7 cellular contexts compared by ENCODE assay signal in genomic region chr1:205680073-205680851, GRCh38. TPM values are rescaled to one million over a fixed set of nuclear protein-coding genes. Genes with fewer than 3 reads are reported as not detected.
DNase-seq lines count a peak whose midpoint lies in the region; ATAC-seq, FAIRE-seq and TF ChIP-seq lines count a peak whose summit lies in the region.

TSS of gene SLC45A3 (minus strand) at chr1:205680509. CDS start at chr1:205664656, 15,853 bp downstream.

- dilution Hi-C loops in endothelial cell of umbilical vein (cut with MboI; ENCODE audit: extremely low pct_ligation_motif_present, low sequenced_read_pairs): no loop called here

- peaks cover 14% of the 10 kb centered on the region for H3K27me3 Mint-ChIP-seq in activated CD4-positive, alpha-beta memory T cell treated with anti-CD3 and anti-CD28 coated beads, Interleukin-2, amount 10 ng/mL, durations not matched to agents 7 days and 5 days

- H3K27ac ChIP-seq in endothelial cell of umbilical vein (ENCODE audit: insufficient read depth, low read depth, low read length) (peak within 1 kb of the TSS; percentile 95), stomach smooth muscle (ENCODE audit: low read length) (no peak within 1 kb of the TSS)

- DNase-seq in GM12864 (ENCODE audit: low read depth) (no peak), LoVo (ENCODE audit: low spot score) (peak; percentile 54), endothelial cell of umbilical vein (ENCODE audit: low read depth, low spot score) (no peak), myocyte (ENCODE audit: low read depth) (peak; percentile 37)
- DNase-seq in activated CD4-positive, alpha-beta memory T cell treated with anti-CD3 and anti-CD28 coated beads, Interleukin-2, amount 10 ng/mL, durations not matched to agents 7 days and 5 days: peak; percentile 32

- H3K36me3 ChIP-seq in endothelial cell of umbilical vein (ENCODE audit: control insufficient read depth in 2 of 2, extremely low read depth in 1 of 2, insufficient read depth in 2 of 2, low read length in 2 of 2) (no peaks in the 10 kb centered on the region), stomach smooth muscle (ENCODE audit: control insufficient read depth in 2 of 2, insufficient read depth in 2 of 2, low read length in 2 of 2) (no peaks in the 10 kb centered on the region)

- H3K4me3 Mint-ChIP-seq in activated CD4-positive, alpha-beta memory T cell treated with anti-CD3 and anti-CD28 coated beads, Interleukin-2, amount 10 ng/mL, durations not matched to agents 7 days and 5 days: peak within 1 kb of the TSS; percentile 74

- CTCF ChIA-PET in activated CD4-positive, alpha-beta memory T cell treated with anti-CD3 and anti-CD28 coated beads, Interleukin-2, amount 10 ng/mL, durations not matched to agents 7 days and 5 days (lab: Charles Lee): interaction anchor here (1.2 to 1.9 kb wide), 6 partner anchors 9 to 88 kb away, joined by 3 to 9 read pairs (median 6); no protein-coding TSS in a partner anchor
- CTCF ChIA-PET in endothelial cell of umbilical vein (lab: Charles Lee): interaction anchor here (1.1 to 7.3 kb wide), 4 partner anchors 11 to 31 kb away, joined by 4 to 90 read pairs (median 44); no protein-coding TSS in a partner anchor

- TF ChIP-seq CTCF in GM12864 (IDR thresholded peaks at IDR 0.05; ENCODE audit: low read depth, low read length, missing control alignments) (no peak), endothelial cell of umbilical vein (IDR thresholded peaks at IDR 0.05; ENCODE audit: extremely low read depth in 1 of 2, insufficient read depth in 1 of 2, low read depth in 1 of 2, low read length in 2 of 2) (no peak)

- peak within 1 kb of the TSS; percentile 91 for H3K4me2 ChIP-seq in endothelial cell of umbilical vein (ENCODE audit: insufficient read depth, low read length)

- H3K9ac ChIP-seq in endothelial cell of umbilical vein (replicated peaks; ENCODE audit: extremely low read depth, insufficient read depth, low read length) (peak within 1 kb of the TSS; percentile 91), stomach smooth muscle (ENCODE audit: low read length in 2 of 2) (peak within 1 kb of the TSS; percentile 47 to 63)

- peak within 1 kb of the TSS; percentile 82 for H2AFZ ChIP-seq in endothelial cell of umbilical vein (ENCODE audit: low read depth, low read length)

- ATAC-seq in HG03460 (IDR thresholded peaks at IDR 0.05; ENCODE audit: unreplicated experiment): no peak

- H3K4me3 ChIP-seq in GM12864 (ENCODE audit: low read depth, low read length): peak within 1 kb of the TSS; percentile 63
- H3K4me3 ChIP-seq in endothelial cell of umbilical vein (replicated peaks in 1 of 3; ENCODE audit: insufficient read depth in 1 of 3, low read depth in 1 of 3, low read length in 3 of 3): peak within 1 kb of the TSS; percentile 66 to 82 (median 72)
- peak within 1 kb of the TSS; percentile 60 to 75 for H3K4me3 ChIP-seq in stomach smooth muscle (ENCODE audit: low read length in 2 of 2)

- H3K36me3 Mint-ChIP-seq in activated CD4-positive, alpha-beta memory T cell treated with anti-CD3 and anti-CD28 coated beads, Interleukin-2, amount 10 ng/mL, durations not matched to agents 7 days and 5 days (ENCODE audit: low read depth): no peaks in the 10 kb centered on the region

- no peaks in the 10 kb centered on the region for H3K9me1 ChIP-seq in endothelial cell of umbilical vein (replicated peaks; ENCODE audit: control insufficient read depth, extremely low read depth, insufficient read depth, low read length)

- H3K27me3 ChIP-seq in endothelial cell of umbilical vein (ENCODE audit: control insufficient read depth in 2 of 2, insufficient read depth in 2 of 2, low read length in 2 of 2) (no peaks in the 10 kb centered on the region), stomach smooth muscle (ENCODE audit: control insufficient read depth in 1 of 2, insufficient read depth in 2 of 2, low read length in 2 of 2) (peaks cover 2 to 3% of the 10 kb centered on the region in 2 donors)

- POLR2A ChIA-PET in activated CD4-positive, alpha-beta memory T cell treated with anti-CD3 and anti-CD28 coated beads, Interleukin-2, amount 10 ng/mL, durations not matched to agents 7 days and 5 days (lab: Charles Lee): interaction anchor here (0.8 to 1.5 kb wide), 4 partner anchors 9 to 48 kb away, joined by 3 to 4 read pairs (median 3); no protein-coding TSS in a partner anchor
- POLR2A ChIA-PET in endothelial cell of umbilical vein (lab: Charles Lee): interaction anchor here (1.1 to 1.6 kb wide), 2 partner anchors 16 to 20 kb away, joined by 4 read pairs; no protein-coding TSS in a partner anchor

- no peaks in the 10 kb centered on the region for H3K9me3 ChIP-seq in endothelial cell of umbilical vein (replicated peaks; ENCODE audit: control insufficient read depth, insufficient read depth, low read length)
- H3K9me3 ChIP-seq in stomach smooth muscle (ENCODE audit: control insufficient read depth in 2 of 2, low read length in 2 of 2): no peaks in the 10 kb centered on the region

- no TSS peak for BruUV-seq in endothelial cell of umbilical vein (replicated peaks; lab: Mats Ljungman, UMichigan)

- peak; percentile 70 for FAIRE-seq in endothelial cell of umbilical vein (lab: Jason Lieb, UNC)

- H4K20me1 ChIP-seq in endothelial cell of umbilical vein (replicated peaks; ENCODE audit: control insufficient read depth, extremely low read depth, insufficient read depth, low read length): no peaks in the 10 kb centered on the region

- peaks cover 19% of the 10 kb centered on the region for H3K4me1 ChIP-seq in endothelial cell of umbilical vein (ENCODE audit: control insufficient read depth, extremely low read depth, insufficient read depth, low read length)
- H3K4me1 ChIP-seq in stomach smooth muscle (ENCODE audit: control insufficient read depth, insufficient read depth, low read length): peaks cover 14% of the 10 kb centered on the region

- no peaks in the 10 kb centered on the region for H3K9me3 Mint-ChIP-seq in activated CD4-positive, alpha-beta memory T cell treated with anti-CD3 and anti-CD28 coated beads, Interleukin-2, amount 10 ng/mL, durations not matched to agents 7 days and 5 days

- intact Hi-C loops in endothelial cell of umbilical vein (cut with micrococcal nuclease): no loop called here

- H3K27ac Mint-ChIP-seq in activated CD4-positive, alpha-beta memory T cell treated with anti-CD3 and anti-CD28 coated beads, Interleukin-2, amount 10 ng/mL, durations not matched to agents 7 days and 5 days: no peak within 1 kb of the TSS

- peaks cover 13% of the 10 kb centered on the region for H3K4me1 Mint-ChIP-seq in activated CD4-positive, alpha-beta memory T cell treated with anti-CD3 and anti-CD28 coated beads, Interleukin-2, amount 10 ng/mL, durations not matched to agents 7 days and 5 days

- H3K79me2 ChIP-seq in endothelial cell of umbilical vein (ENCODE audit: control insufficient read depth, insufficient read depth, low read length): peaks cover 11% of the 10 kb centered on the region

- TF ChIP-seq POLR2A in endothelial cell of umbilical vein (IDR thresholded peaks at IDR 0.05; ENCODE audit: low read depth, low read length): no peak

TF ChIP-seq in endothelial cell of umbilical vein, 7 proteins besides CTCF, POLR2A, EP300 and RAD21:
- TF ChIP-seq POLR2AphosphoS5 (IDR thresholded peaks at IDR 0.05; ENCODE audit: insufficient read depth, low read depth, low read length) (peak; percentile 10), FOS (IDR thresholded peaks at IDR 0.05; ENCODE audit: borderline replicate concordance, insufficient read depth, low read length) (no peak)
TF ChIP-seq in endothelial cell of umbilical vein: peak in this region for 1.

RNA-seq across cellular contexts. Expression of gene SLC45A3, which starts in this region (rescaled TPM):
- under 1 TPM in 1 of 2 experiments, not detected in 1; 0.18 TPM for total RNA-seq in activated CD4-positive, alpha-beta memory T cell treated with anti-CD3 and anti-CD28 coated beads, Interleukin-2, amount 10 ng/mL, durations not matched to agents 7 days and 5 days
- total RNA-seq in endothelial cell of umbilical vein (15.6 and 16.9 TPM in 2 replicates), myocyte (12.1 and 12.7 TPM in 2 replicates)
- 15.1 and 15.5 TPM in 2 replicates for polyA plus RNA-seq in endothelial cell of umbilical vein
- polyA plus RNA-seq in endothelial cell of umbilical vein (2011; cell fraction: cytosol; rRNA removed): 9.3 and 12.4 TPM in 2 replicates
- polyA plus RNA-seq in endothelial cell of umbilical vein (2011; cell fraction: nucleus; rRNA removed): 12.7 and 12.8 TPM in 2 replicates
- 11.6 and 12.8 TPM in 2 replicates for polyA plus RNA-seq in endothelial cell of umbilical vein (2012)
- polyA minus RNA-seq in endothelial cell of umbilical vein: 11.9 and 13.2 TPM in 2 replicates
- 1.4 TPM for polyA minus RNA-seq in endothelial cell of umbilical vein (2011; cell fraction: cytosol; rRNA and poly(A)+ RNA removed)
- polyA minus RNA-seq in endothelial cell of umbilical vein (2011; cell fraction: nucleus; rRNA and poly(A)+ RNA removed): 7.5 and 8.4 TPM in 2 replicates
- polyA plus RNA-seq in myocyte (2012): 2.4 TPM

Comparison
In these comparisons a context has a peak if more than half of its experiments do, and no peak if none do; other contexts are left out.
1. RNA of gene SLC45A3 (total RNA-seq): 15.6 to 16.9 TPM in endothelial cell of umbilical vein and 12.1 to 12.7 TPM in myocyte; 0.18 TPM in activated CD4-positive, alpha-beta memory T cell treated with anti-CD3 and anti-CD28 coated beads, Interleukin-2, amount 10 ng/mL, durations not matched to agents 7 days and 5 days; every median in the first group is over 10 times any median in the second.
2. Peak in DNase-seq in activated CD4-positive, alpha-beta memory T cell treated with anti-CD3 and anti-CD28 coated beads, Interleukin-2, amount 10 ng/mL, durations not matched to agents 7 days and 5 days; RNA of the gene not detected or under 1 TPM.
3. DNase-seq: peak in LoVo (single experiment) and myocyte (single experiment); none in GM12864 (single experiment) and endothelial cell of umbilical vein (single experiment).
4. Peak in every context shown above with its lines, with median percentiles within 50 percentile points of each other: H3K4me3 ChIP-seq.